In the genomic region with DNA sequence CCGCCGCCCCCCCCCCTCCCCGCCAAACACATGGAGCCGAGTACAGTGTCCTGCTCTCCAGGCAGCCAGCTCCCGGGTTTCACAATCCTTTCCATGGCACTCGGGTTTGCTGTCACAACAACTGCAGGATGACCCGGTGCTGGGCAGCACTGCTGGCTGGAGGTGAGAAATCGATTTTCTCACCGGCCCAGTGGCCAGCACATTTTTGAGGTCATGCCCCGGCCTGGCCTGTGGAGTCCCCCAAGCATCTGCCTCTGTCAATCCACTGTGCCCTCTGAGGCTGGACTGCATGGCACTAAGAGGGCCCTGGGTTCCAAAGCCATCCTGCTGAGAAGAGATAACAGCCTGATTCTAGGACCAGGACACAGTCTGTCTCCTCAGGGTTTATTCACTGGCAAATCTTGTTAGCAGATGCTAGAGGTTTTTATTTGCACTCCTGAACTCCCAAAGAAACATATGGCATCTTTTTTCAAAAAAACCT, we compare ENCODE assay signal across 1 cellular context.
TF ChIP-seq lines count a peak whose summit lies in the region.

No MANE protein-coding gene starts in this region.

TF ChIP-seq in HepG2, 621 proteins besides CTCF, POLR2A, EP300 and RAD21 (continued from another document and continues in another):
- no peak for TF ChIP-seq KIAA2018 (CRISPR knock-in tag; IDR thresholded peaks at IDR 0.05; ENCODE audit: borderline replicate concordance)
- TF ChIP-seq BCL3 (CRISPR knock-in tag; IDR thresholded peaks at IDR 0.05) = no peak
- TF ChIP-seq, protein P1, sequence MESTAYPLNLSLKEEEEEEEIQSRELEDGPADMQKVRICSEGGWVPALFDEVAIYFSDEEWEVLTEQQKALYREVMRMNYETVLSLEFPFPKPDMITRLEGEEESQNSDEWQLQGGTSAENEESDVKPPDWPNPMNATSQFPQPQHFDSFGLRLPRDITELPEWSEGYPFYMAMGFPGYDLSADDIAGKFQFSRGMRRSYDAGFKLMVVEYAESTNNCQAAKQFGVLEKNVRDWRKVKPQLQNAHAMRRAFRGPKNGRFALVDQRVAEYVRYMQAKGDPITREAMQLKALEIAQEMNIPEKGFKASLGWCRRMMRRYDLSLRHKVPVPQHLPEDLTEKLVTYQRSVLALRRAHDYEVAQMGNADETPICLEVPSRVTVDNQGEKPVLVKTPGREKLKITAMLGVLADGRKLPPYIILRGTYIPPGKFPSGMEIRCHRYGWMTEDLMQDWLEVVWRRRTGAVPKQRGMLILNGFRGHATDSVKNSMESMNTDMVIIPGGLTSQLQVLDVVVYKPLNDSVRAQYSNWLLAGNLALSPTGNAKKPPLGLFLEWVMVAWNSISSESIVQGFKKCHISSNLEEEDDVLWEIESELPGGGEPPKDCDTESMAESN (CRISPR knock-in tag; conservative IDR thresholded peaks at IDR 0.05) = no peak
- TF ChIP-seq ZNF883 (CRISPR knock-in tag; IDR thresholded peaks at IDR 0.05; ENCODE audit: not compliant biosample characterization) = no peak
- TF ChIP-seq, protein P2, sequence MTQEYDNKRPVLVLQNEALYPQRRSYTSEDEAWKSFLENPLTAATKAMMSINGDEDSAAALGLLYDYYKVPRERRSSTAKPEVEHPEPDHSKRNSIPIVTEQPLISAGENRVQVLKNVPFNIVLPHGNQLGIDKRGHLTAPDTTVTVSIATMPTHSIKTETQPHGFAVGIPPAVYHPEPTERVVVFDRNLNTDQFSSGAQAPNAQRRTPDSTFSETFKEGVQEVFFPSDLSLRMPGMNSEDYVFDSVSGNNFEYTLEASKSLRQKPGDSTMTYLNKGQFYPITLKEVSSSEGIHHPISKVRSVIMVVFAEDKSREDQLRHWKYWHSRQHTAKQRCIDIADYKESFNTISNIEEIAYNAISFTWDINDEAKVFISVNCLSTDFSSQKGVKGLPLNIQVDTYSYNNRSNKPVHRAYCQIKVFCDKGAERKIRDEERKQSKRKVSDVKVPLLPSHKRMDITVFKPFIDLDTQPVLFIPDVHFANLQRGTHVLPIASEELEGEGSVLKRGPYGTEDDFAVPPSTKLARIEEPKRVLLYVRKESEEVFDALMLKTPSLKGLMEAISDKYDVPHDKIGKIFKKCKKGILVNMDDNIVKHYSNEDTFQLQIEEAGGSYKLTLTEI (CRISPR knock-in tag; conservative IDR thresholded peaks at IDR 0.05) = no peak
- no peak for TF ChIP-seq ZNF20 (CRISPR knock-in tag; IDR thresholded peaks at IDR 0.05)
- peak; percentile 84 for TF ChIP-seq HDAC2 (CRISPR knock-in tag; IDR thresholded peaks at IDR 0.05)
- no peak for TF ChIP-seq ZNF275 (CRISPR knock-in tag; IDR thresholded peaks at IDR 0.05; ENCODE audit: borderline replicate concordance)
- no peak for TF ChIP-seq NR1H2 (CRISPR knock-in tag; IDR thresholded peaks at IDR 0.05; ENCODE audit: borderline replicate concordance, low read depth)
- TF ChIP-seq GATAD2A (CRISPR knock-in tag; IDR thresholded peaks at IDR 0.05) = peak; percentile 91
- TF ChIP-seq PHF21A (CRISPR knock-in tag; IDR thresholded peaks at IDR 0.05) = peak; percentile 82
- TF ChIP-seq PPARG (CRISPR knock-in tag; conservative IDR thresholded peaks at IDR 0.05) = 0 out of 2 replicates have a peak, but pooled peaks have one; percentile 18
- TF ChIP-seq ZNF552 (CRISPR knock-in tag; IDR thresholded peaks at IDR 0.05; ENCODE audit: borderline replicate concordance) = no peak
- TF ChIP-seq CBX5 (CRISPR knock-in tag; IDR thresholded peaks at IDR 0.05; ENCODE audit: borderline replicate concordance) = peak; percentile 73; the same call in 1 of the 2 replicates
- TF ChIP-seq SMYD3 (CRISPR knock-in tag; IDR thresholded peaks at IDR 0.05) = no peak
- no peak for TF ChIP-seq NAIF1 (CRISPR knock-in tag; IDR thresholded peaks at IDR 0.05; ENCODE audit: borderline replicate concordance)
- TF ChIP-seq ZNF280D (CRISPR knock-in tag; IDR thresholded peaks at IDR 0.05) = 0 out of 2 replicates have a peak, but pooled peaks have one; percentile 14
- no peak for TF ChIP-seq ATF7-NPFF (CRISPR knock-in tag; IDR thresholded peaks at IDR 0.05; ENCODE audit: low read depth)
- TF ChIP-seq ZNF124 (CRISPR knock-in tag; IDR thresholded peaks at IDR 0.05) = peak; percentile 73; the same call in 1 of the 2 replicates
- TF ChIP-seq ZMAT3 (CRISPR knock-in tag; conservative IDR thresholded peaks at IDR 0.05) = no peak
- TF ChIP-seq ATRX (CRISPR knock-in tag; IDR thresholded peaks at IDR 0.05; ENCODE audit: borderline replicate concordance) = no peak
- TF ChIP-seq MTA3 (CRISPR knock-in tag; IDR thresholded peaks at IDR 0.05) = no peak
- no peak for TF ChIP-seq ZSCAN20 (CRISPR knock-in tag; IDR thresholded peaks at IDR 0.05; ENCODE audit: borderline replicate concordance)
- no peak for TF ChIP-seq ZNF276 (CRISPR knock-in tag; IDR thresholded peaks at IDR 0.05; ENCODE audit: low read depth)
- TF ChIP-seq SP1 (IDR thresholded peaks at IDR 0.05) = no peak
- no peak for TF ChIP-seq SP1 (CRISPR knock-in tag; IDR thresholded peaks at IDR 0.05)
- TF ChIP-seq, protein P3, sequence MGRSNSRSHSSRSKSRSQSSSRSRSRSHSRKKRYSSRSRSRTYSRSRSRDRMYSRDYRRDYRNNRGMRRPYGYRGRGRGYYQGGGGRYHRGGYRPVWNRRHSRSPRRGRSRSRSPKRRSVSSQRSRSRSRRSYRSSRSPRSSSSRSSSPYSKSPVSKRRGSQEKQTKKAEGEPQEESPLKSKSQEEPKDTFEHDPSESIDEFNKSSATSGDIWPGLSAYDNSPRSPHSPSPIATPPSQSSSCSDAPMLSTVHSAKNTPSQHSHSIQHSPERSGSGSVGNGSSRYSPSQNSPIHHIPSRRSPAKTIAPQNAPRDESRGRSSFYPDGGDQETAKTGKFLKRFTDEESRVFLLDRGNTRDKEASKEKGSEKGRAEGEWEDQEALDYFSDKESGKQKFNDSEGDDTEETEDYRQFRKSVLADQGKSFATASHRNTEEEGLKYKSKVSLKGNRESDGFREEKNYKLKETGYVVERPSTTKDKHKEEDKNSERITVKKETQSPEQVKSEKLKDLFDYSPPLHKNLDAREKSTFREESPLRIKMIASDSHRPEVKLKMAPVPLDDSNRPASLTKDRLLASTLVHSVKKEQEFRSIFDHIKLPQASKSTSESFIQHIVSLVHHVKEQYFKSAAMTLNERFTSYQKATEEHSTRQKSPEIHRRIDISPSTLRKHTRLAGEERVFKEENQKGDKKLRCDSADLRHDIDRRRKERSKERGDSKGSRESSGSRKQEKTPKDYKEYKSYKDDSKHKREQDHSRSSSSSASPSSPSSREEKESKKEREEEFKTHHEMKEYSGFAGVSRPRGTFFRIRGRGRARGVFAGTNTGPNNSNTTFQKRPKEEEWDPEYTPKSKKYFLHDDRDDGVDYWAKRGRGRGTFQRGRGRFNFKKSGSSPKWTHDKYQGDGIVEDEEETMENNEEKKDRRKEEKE (IDR thresholded peaks at IDR 0.05) = no peak
